ENCODE assay signal across 24 cellular contexts in the genomic region with DNA sequence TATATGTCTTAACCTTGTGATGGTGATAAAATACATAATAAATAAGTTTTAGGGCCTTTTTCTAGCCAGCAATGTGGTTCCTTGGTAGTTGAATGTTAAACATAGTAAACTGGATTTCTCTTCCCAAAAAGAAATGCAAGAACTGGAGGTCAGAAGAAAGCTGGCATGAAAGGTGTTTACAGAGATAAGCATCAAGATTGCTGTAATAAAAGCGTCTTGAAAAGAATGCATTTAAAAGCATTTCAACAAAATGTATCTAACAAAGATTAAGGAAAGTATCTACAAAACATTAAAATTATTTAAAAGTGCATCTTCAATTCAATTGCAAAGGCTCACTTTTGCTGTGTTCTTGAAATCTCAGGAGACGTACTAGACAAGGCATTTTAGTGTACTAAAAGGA.
"Had no signal": no experiment of that assay in that cellular context is flagged by ENCODE, and none has a peak within 500 bp of the region (broad histone marks: within the 10 kb centered on the region; RNA-seq: fewer than 3 reads in every experiment).

No MANE protein-coding gene starts in this region.

- H3K27me3 ChIP-seq: colonic mucosa, dorsolateral prefrontal cortex, esophagus muscularis mucosa, esophagus squamous epithelium, foreskin keratinocyte, gastrocnemius medialis, gastroesophageal sphincter, heart left ventricle had no signal

- DNase-seq: colonic mucosa; cortex of kidney; dermis blood vessel endothelial cell; dorsolateral prefrontal cortex; effector CD4-positive, alpha-beta T cell; effector CD8-positive, alpha-beta T cell; effector memory CD4-positive, alpha-beta T cell; effector memory CD8-positive, alpha-beta T cell; endodermal cell; erythroblast; esophagus squamous epithelium; foreskin fibroblast; foreskin keratinocyte; foreskin melanocyte; gastrocnemius medialis; glutamatergic neuron; head of caudate nucleus; heart left ventricle had no signal

- H3K27ac Mint-ChIP-seq: dendritic cell treated with granulocyte-macrophage colony-stimulating factor and Interleukin-4, amounts not matched to agents 40 ng/mL and 50 ng/mL, for 4 days; effector memory CD8-positive, alpha-beta T cell; endodermal cell had no signal

- H3K9me3 ChIP-seq: colonic mucosa, esophagus muscularis mucosa, esophagus squamous epithelium, gastrocnemius medialis, gastroesophageal sphincter, heart left ventricle had no signal

- H3K4me3 Mint-ChIP-seq: dendritic cell treated with granulocyte-macrophage colony-stimulating factor and Interleukin-4, amounts not matched to agents 40 ng/mL and 50 ng/mL, for 4 days; effector memory CD8-positive, alpha-beta T cell; endodermal cell had no signal

- H3K36me3 ChIP-seq: colonic mucosa, esophagus muscularis mucosa, esophagus squamous epithelium, gastrocnemius medialis, gastroesophageal sphincter, heart left ventricle had no signal

- H3K27me3 Mint-ChIP-seq: dendritic cell treated with granulocyte-macrophage colony-stimulating factor and Interleukin-4, amounts not matched to agents 40 ng/mL and 50 ng/mL, for 4 days; effector memory CD8-positive, alpha-beta T cell had no signal

- H3K4me1 ChIP-seq: colonic mucosa, esophagus muscularis mucosa, esophagus squamous epithelium, foreskin keratinocyte, gastroesophageal sphincter had no signal

- H3K4me3 ChIP-seq: colonic mucosa, coronary artery, dorsolateral prefrontal cortex, esophagus muscularis mucosa, esophagus squamous epithelium, gastrocnemius medialis, gastroesophageal sphincter, heart left ventricle had no signal

- ATAC-seq: effector memory CD8-positive, alpha-beta T cell; esophagus mucosa; foreskin keratinocyte; gastrocnemius medialis; gastroesophageal sphincter; heart left ventricle had no signal

- H3K9me3 Mint-ChIP-seq: dendritic cell treated with granulocyte-macrophage colony-stimulating factor and Interleukin-4, amounts not matched to agents 40 ng/mL and 50 ng/mL, for 4 days; endodermal cell had no signal

- H3K27ac ChIP-seq: colonic mucosa, coronary artery, dorsolateral prefrontal cortex, epithelial cell of prostate, esophagus muscularis mucosa, esophagus squamous epithelium, foreskin keratinocyte, gastrocnemius medialis, gastroesophageal sphincter, heart left ventricle had no signal
